ENCODE assay signal across 19 cellular contexts in genomic region chrY:21302278-21302677, GRCh38.
"Had no signal": no experiment of that assay in that cellular context is flagged by ENCODE, and none has a peak within 500 bp of the region (broad histone marks: within the 10 kb centered on the region; RNA-seq: fewer than 3 reads in every experiment).

No MANE protein-coding gene starts in this region.

- DNase-seq: effector CD4-positive, alpha-beta T cell; endodermal cell; gastrocnemius medialis; heart right ventricle; hypothalamus; kidney glomerular epithelial cell; naive thymus-derived CD4-positive, alpha-beta T cell; nephron progenitor cell; posterior cingulate gyrus; spleen; stimulated activated CD4-positive, alpha-beta T cell treated with anti-CD3 and anti-CD28 coated beads, Interleukin-15, amount 100 ng/mL, for 24 hours; stimulated activated CD4-positive, alpha-beta T cell treated with anti-CD3 and anti-CD28 coated beads, Interleukin-1b, Interleukin-23, amount 100 ng/mL, for 48 hours; stimulated activated CD4-positive, alpha-beta T cell treated with anti-CD3 and anti-CD28 coated beads, Interleukin-4, amount 100 ng/mL, for 24 hours; stimulated activated naive B cell treated with anti-CD40 and anti-IgM and Interleukin-4, amounts not matched to agents 10 μg/mL and 1 μg/mL and 100 μg/mL, for 72 hours; stimulated activated naive CD8-positive, alpha-beta T cell treated with anti-CD3 and anti-CD28 coated beads, Interleukin-15, amount 100 ng/mL, for 72 hours; testis; upper lobe of right lung had no signal

- H3K9me3 Mint-ChIP-seq: endodermal cell; naive thymus-derived CD4-positive, alpha-beta T cell; nephron progenitor cell; stimulated activated naive B cell treated with anti-CD40 and anti-IgM and Interleukin-4, amounts not matched to agents 10 μg/mL and 1 μg/mL and 100 μg/mL, for 72 hours; stimulated activated naive CD8-positive, alpha-beta T cell treated with anti-CD3 and anti-CD28 coated beads, Interleukin-15, amount 100 ng/mL, for 72 hours had no signal

- H3K4me3 Mint-ChIP-seq: endodermal cell; naive thymus-derived CD4-positive, alpha-beta T cell; nephron progenitor cell; stimulated activated naive B cell treated with anti-CD40 and anti-IgM and Interleukin-4, amounts not matched to agents 10 μg/mL and 1 μg/mL and 100 μg/mL, for 72 hours; stimulated activated naive CD8-positive, alpha-beta T cell treated with anti-CD3 and anti-CD28 coated beads, Interleukin-15, amount 100 ng/mL, for 72 hours had no signal

- H3K27ac Mint-ChIP-seq: endodermal cell; naive thymus-derived CD4-positive, alpha-beta T cell; nephron progenitor cell; stimulated activated naive B cell treated with anti-CD40 and anti-IgM and Interleukin-4, amounts not matched to agents 10 μg/mL and 1 μg/mL and 100 μg/mL, for 72 hours; stimulated activated naive CD8-positive, alpha-beta T cell treated with anti-CD3 and anti-CD28 coated beads, Interleukin-15, amount 100 ng/mL, for 72 hours had no signal

- ATAC-seq: gastrocnemius medialis; heart right ventricle; naive thymus-derived CD4-positive, alpha-beta T cell; sciatic nerve; stimulated activated naive B cell treated with anti-CD40 and anti-IgM and Interleukin-4, amounts not matched to agents 10 μg/mL and 1 μg/mL and 100 μg/mL, for 72 hours; stimulated activated naive CD8-positive, alpha-beta T cell treated with anti-CD3 and anti-CD28 coated beads, Interleukin-15, amount 100 ng/mL, for 72 hours; upper lobe of right lung had no signal

- H3K4me1 Mint-ChIP-seq: endodermal cell; naive thymus-derived CD4-positive, alpha-beta T cell; nephron progenitor cell; stimulated activated naive CD8-positive, alpha-beta T cell treated with anti-CD3 and anti-CD28 coated beads, Interleukin-15, amount 100 ng/mL, for 72 hours had no signal

- H3K27me3 Mint-ChIP-seq: naive thymus-derived CD4-positive, alpha-beta T cell; stimulated activated naive B cell treated with anti-CD40 and anti-IgM and Interleukin-4, amounts not matched to agents 10 μg/mL and 1 μg/mL and 100 μg/mL, for 72 hours; stimulated activated naive CD8-positive, alpha-beta T cell treated with anti-CD3 and anti-CD28 coated beads, Interleukin-15, amount 100 ng/mL, for 72 hours had no signal

- FAIRE-seq: islet of Langerhans had no signal

- H3K36me3 Mint-ChIP-seq: naive thymus-derived CD4-positive, alpha-beta T cell; stimulated activated naive B cell treated with anti-CD40 and anti-IgM and Interleukin-4, amounts not matched to agents 10 μg/mL and 1 μg/mL and 100 μg/mL, for 72 hours had no signal
